ENCODE assay signal across 21 cellular contexts in the genomic region with DNA sequence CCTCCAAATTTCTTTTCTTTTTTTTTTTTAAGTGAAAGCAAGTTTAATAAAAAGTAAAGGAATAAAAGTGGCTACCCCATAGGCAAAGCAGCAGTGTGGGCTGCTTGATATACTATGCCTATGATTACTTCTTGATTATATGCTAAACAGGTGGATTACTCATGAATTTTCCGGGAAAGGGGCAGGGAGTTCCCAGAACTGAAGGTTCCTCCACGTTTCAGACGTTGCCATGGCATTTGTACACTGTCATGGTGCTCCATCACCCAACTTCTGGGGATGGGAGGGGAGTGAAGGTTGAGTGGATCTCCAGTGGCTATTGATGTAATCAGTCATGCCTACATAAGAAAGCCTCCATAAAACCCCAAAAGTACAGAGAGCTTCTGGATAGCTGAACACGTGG.
DNase-seq lines count a peak whose midpoint lies in the region; TF ChIP-seq lines count a peak whose summit lies in the region.
"Had no signal": no experiment of that assay in that cellular context is flagged by ENCODE, and none has a peak within 500 bp of the region (broad histone marks: within the 10 kb centered on the region; RNA-seq: fewer than 3 reads in every experiment).

No MANE protein-coding gene starts in this region.

- no peaks in the 10 kb centered on the region for H3K9me3 ChIP-seq in CD4-positive, alpha-beta memory T cell (ENCODE audit: control insufficient read depth in 1 of 2, low read length in 2 of 2)
- H3K9me3 ChIP-seq in ascending aorta, result no peaks in the 10 kb centered on the region
- H3K9me3 ChIP-seq: BE2C, BLaER1 had no signal

- H3K27me3 Mint-ChIP-seq in CD4-positive, alpha-beta memory T cell, result peaks cover 0 to 6% of the 10 kb centered on the region in 2 donors

- H3K4me3 Mint-ChIP-seq in CD4-positive, alpha-beta memory T cell, result no peak overlapping the region
- H3K4me3 Mint-ChIP-seq: CD14-positive monocyte; CD4-positive, alpha-beta T cell; CD8-positive, alpha-beta memory T cell had no signal

- CTCF ChIA-PET in CD4-positive, alpha-beta memory T cell (lab: Charles Lee; ENCODE audit: partially characterized antibody), result no interaction called here

- DNase-seq in M059J (ENCODE audit: low read depth) (peak; percentile 46), OCI-M1 (lab: John Stamatoyannopoulos, UW) (peak; percentile 41), erythroblast (lab: John Stamatoyannopoulos, UW) (peak; percentile 9 to 44), ascending aorta (ENCODE audit: low spot score in 2 of 2) (no peak)
- no peak for DNase-seq in CD4-positive, alpha-beta memory T cell
- DNase-seq: 8988T; ACHN; BE2C; C1 segment of cervical spinal cord; CD4-positive, alpha-beta T cell; CD8-positive, alpha-beta memory T cell; COR-L47; DMS 273 treated with DMSO at 0.1 percent for 48 hours; DMS153; DMS79; DND-41; EL; GDM1 had no signal

- no peak overlapping the region for H3K27ac Mint-ChIP-seq in CD4-positive, alpha-beta memory T cell
- H3K27ac Mint-ChIP-seq: CD14-positive monocyte; CD4-positive, alpha-beta T cell; CD8-positive, alpha-beta memory T cell had no signal

- H3K27ac ChIP-seq in CD4-positive, alpha-beta memory T cell (ENCODE audit: low read depth, low read length), result no peak overlapping the region
- no peak overlapping the region for H3K27ac ChIP-seq in ascending aorta
- H3K27ac ChIP-seq: BLaER1 had no signal

- H3K36me3 Mint-ChIP-seq in CD4-positive, alpha-beta memory T cell, result no peaks in the 10 kb centered on the region
- H3K36me3 Mint-ChIP-seq: CD14-positive monocyte; CD8-positive, alpha-beta memory T cell had no signal

- no peaks in the 10 kb centered on the region for H3K27me3 ChIP-seq in CD4-positive, alpha-beta memory T cell (ENCODE audit: insufficient read depth, low read length)
- no peaks in the 10 kb centered on the region for H3K27me3 ChIP-seq in ascending aorta
- H3K27me3 ChIP-seq: BE2C, BLaER1 had no signal

- no peak for TF ChIP-seq POLR2A in erythroblast (IDR thresholded peaks at IDR 0.05; ENCODE audit: low read length)

- H3K4me3 ChIP-seq in CD4-positive, alpha-beta memory T cell (ENCODE audit: low read length in 2 of 2), result no peak overlapping the region
- no peak overlapping the region for H3K4me3 ChIP-seq in ascending aorta
- H3K4me3 ChIP-seq: BLaER1, GM12878 had no signal

- no peaks in the 10 kb centered on the region for H3K36me3 ChIP-seq in CD4-positive, alpha-beta memory T cell (ENCODE audit: insufficient read depth, low read length)
- H3K36me3 ChIP-seq in ascending aorta, result no peaks in the 10 kb centered on the region
- H3K36me3 ChIP-seq: BE2C, BLaER1 had no signal

- H3K4me1 Mint-ChIP-seq in CD4-positive, alpha-beta memory T cell, result no peaks in the 10 kb centered on the region
- H3K4me1 Mint-ChIP-seq: CD14-positive monocyte; CD8-positive, alpha-beta memory T cell had no signal

- intact Hi-C loops in CD4-positive, alpha-beta memory T cell (cut with micrococcal nuclease), result no loop called here
- intact Hi-C loops in ascending aorta (cut with DNase I), result no loop called here

- no peaks in the 10 kb centered on the region for H3K4me1 ChIP-seq in CD4-positive, alpha-beta memory T cell (ENCODE audit: insufficient read depth, low read length)
- H3K4me1 ChIP-seq in ascending aorta, result no peaks in the 10 kb centered on the region
- H3K4me1 ChIP-seq: BE2C, BLaER1 had no signal

- POLR2A ChIA-PET in CD4-positive, alpha-beta memory T cell (lab: Charles Lee; ENCODE audit: partially characterized antibody), result no interaction called here

- peaks cover 0 to 6% (median 0%) of the 10 kb centered on the region in 8 donors for H3K9me3 Mint-ChIP-seq in CD4-positive, alpha-beta memory T cell
- H3K9me3 Mint-ChIP-seq: CD4-positive, alpha-beta T cell had no signal

- TF ChIP-seq CTCF in ascending aorta (IDR thresholded peaks at IDR 0.05), result no peak

Comparison
In these comparisons a context has a peak if more than half of its experiments do, and no peak if none do; other contexts are left out.
1. DNase-seq: peak in M059J (single experiment), OCI-M1 (single experiment) and erythroblast (2 of 2); none in CD4-positive, alpha-beta memory T cell (0 of 5) and ascending aorta (0 of 2).